ENCODE assay signal across 8 cellular contexts in genomic region chr20:62924567-62925419, GRCh38. TPM values are rescaled to one million over a fixed set of nuclear protein-coding genes. Genes with fewer than 3 reads are reported as not detected.
DNase-seq lines count a peak whose midpoint lies in the region; ATAC-seq lines count a peak whose summit lies in the region.

No MANE protein-coding gene starts in this region.

- H3K9me3 Mint-ChIP-seq in CD8-positive, alpha-beta memory T cell = no peaks in the 10 kb centered on the region
- H3K9me3 Mint-ChIP-seq in activated naive CD8-positive, alpha-beta T cell (ENCODE audit: low read depth) = no peaks in the 10 kb centered on the region
- no peaks in the 10 kb centered on the region for H3K9me3 Mint-ChIP-seq in stimulated activated memory B cell treated with anti-CD40 and anti-IgM and Interleukin-4, amounts not matched to agents 10 μg/mL and 1 μg/mL and 100 μg/mL, for 72 hours

- CTCF ChIA-PET in CD8-positive, alpha-beta memory T cell (lab: Charles Lee) = interaction anchor here (4.5 kb wide), 1 partner anchor 12 kb away, joined by 38 read pairs; the partner anchor contains the start of gene GID8

- no peaks in the 10 kb centered on the region for H3K36me3 ChIP-seq in CD8-positive, alpha-beta memory T cell (ENCODE audit: insufficient read depth, low read length)
- H3K36me3 ChIP-seq in iPS-18a (ENCODE audit: control insufficient read depth, low read depth, low read length) = no peaks in the 10 kb centered on the region

- H3K27me3 Mint-ChIP-seq in CD8-positive, alpha-beta memory T cell = peaks cover 0 to 1% of the 10 kb centered on the region in 2 donors
- no peaks in the 10 kb centered on the region for H3K27me3 Mint-ChIP-seq in activated naive CD8-positive, alpha-beta T cell
- H3K27me3 Mint-ChIP-seq in stimulated activated memory B cell treated with anti-CD40 and anti-IgM and Interleukin-4, amounts not matched to agents 10 μg/mL and 1 μg/mL and 100 μg/mL, for 72 hours = no peaks in the 10 kb centered on the region

- ATAC-seq in stimulated activated memory B cell treated with anti-CD40 and anti-IgM and Interleukin-4, amounts not matched to agents 10 μg/mL and 1 μg/mL and 100 μg/mL, for 72 hours = no peak
- ATAC-seq in GM18520 (IDR thresholded peaks at IDR 0.05; ENCODE audit: unreplicated experiment) (no peak), HG02763 (IDR thresholded peaks at IDR 0.05; ENCODE audit: unreplicated experiment) (no peak)

- H3K9ac ChIP-seq in iPS-18a (ENCODE audit: low read length) = peak overlapping the region; percentile 88

- H3K4me3 ChIP-seq in CD8-positive, alpha-beta memory T cell (ENCODE audit: low read length) = peak overlapping the region; percentile 68
- H3K4me3 ChIP-seq in iPS-18a (ENCODE audit: low read length) = peak overlapping the region; percentile 94

- H3K4me1 ChIP-seq in CD8-positive, alpha-beta memory T cell (ENCODE audit: insufficient read depth, low read length) = peaks cover 74% of the 10 kb centered on the region
- peaks cover 47% of the 10 kb centered on the region for H3K4me1 ChIP-seq in iPS-18a (ENCODE audit: control insufficient read depth, low read depth, low read length)

- POLR2A ChIA-PET in CD8-positive, alpha-beta memory T cell (lab: Charles Lee) = interaction anchor here (1.4 to 4.4 kb wide), 3 partner anchors 10 to 64 kb away, joined by 4 to 30 read pairs (median 11); partner anchors contain the start of genes GID8 and TCFL5

- peak in 3 of 5 donors; percentile 16 to 60 (median 35) for DNase-seq in CD8-positive, alpha-beta memory T cell
- DNase-seq in KBM-7 (peak; percentile 48), NCI-H2107 (lab: John Stamatoyannopoulos, UW) (no peak)

- H3K36me3 Mint-ChIP-seq in CD8-positive, alpha-beta memory T cell = peaks cover 0 to 22% (median 3%) of the 10 kb centered on the region in 3 donors
- H3K36me3 Mint-ChIP-seq in activated naive CD8-positive, alpha-beta T cell = no peaks in the 10 kb centered on the region
- no peaks in the 10 kb centered on the region for H3K36me3 Mint-ChIP-seq in stimulated activated memory B cell treated with anti-CD40 and anti-IgM and Interleukin-4, amounts not matched to agents 10 μg/mL and 1 μg/mL and 100 μg/mL, for 72 hours

- in situ Hi-C loops in KBM-7 (cut with MboI; ENCODE audit: low pct_unique_long_range_greater_than_20kb, low sequenced_read_pairs) = no loop called here

- H3K4me1 Mint-ChIP-seq in CD8-positive, alpha-beta memory T cell = peaks cover 71 to 86% (median 83%) of the 10 kb centered on the region in 3 donors
- peaks cover 75% of the 10 kb centered on the region for H3K4me1 Mint-ChIP-seq in activated naive CD8-positive, alpha-beta T cell (ENCODE audit: low read depth)
- peaks cover 78% of the 10 kb centered on the region for H3K4me1 Mint-ChIP-seq in stimulated activated memory B cell treated with anti-CD40 and anti-IgM and Interleukin-4, amounts not matched to agents 10 μg/mL and 1 μg/mL and 100 μg/mL, for 72 hours

- peak overlapping the region; percentile 93 to 99 (median 98) for H3K27ac Mint-ChIP-seq in CD8-positive, alpha-beta memory T cell
- H3K27ac Mint-ChIP-seq in activated naive CD8-positive, alpha-beta T cell = peak overlapping the region; percentile 84
- H3K27ac Mint-ChIP-seq in stimulated activated memory B cell treated with anti-CD40 and anti-IgM and Interleukin-4, amounts not matched to agents 10 μg/mL and 1 μg/mL and 100 μg/mL, for 72 hours = peak overlapping the region; percentile 95

- H3K4me3 Mint-ChIP-seq in CD8-positive, alpha-beta memory T cell = peak overlapping the region; percentile 90 to 98 (median 94)
- peak overlapping the region; percentile 94 for H3K4me3 Mint-ChIP-seq in activated naive CD8-positive, alpha-beta T cell
- H3K4me3 Mint-ChIP-seq in stimulated activated memory B cell treated with anti-CD40 and anti-IgM and Interleukin-4, amounts not matched to agents 10 μg/mL and 1 μg/mL and 100 μg/mL, for 72 hours = peak overlapping the region; percentile 91

- peak overlapping the region; percentile 84 for H3K27ac ChIP-seq in CD8-positive, alpha-beta memory T cell (ENCODE audit: low read depth, low read length)
- no peak overlapping the region for H3K27ac ChIP-seq in iPS-18a (ENCODE audit: low read length)

- no peaks in the 10 kb centered on the region for H3K27me3 ChIP-seq in CD8-positive, alpha-beta memory T cell (ENCODE audit: insufficient read depth, low read length, poor library complexity, severe bottlenecking)
- no peaks in the 10 kb centered on the region for H3K27me3 ChIP-seq in iPS-18a (ENCODE audit: control insufficient read depth, insufficient read depth, low read length)

- H3K9me3 ChIP-seq in CD8-positive, alpha-beta memory T cell (ENCODE audit: low read length) = no peaks in the 10 kb centered on the region
- H3K9me3 ChIP-seq in iPS-18a (ENCODE audit: control insufficient read depth, low read depth, low read length) = no peaks in the 10 kb centered on the region

RNA-seq across cellular contexts. Expression of gene DIDO1, which starts 1.5 kb away (rescaled TPM):
- total RNA-seq in CD8-positive, alpha-beta memory T cell = 10 to 100 TPM; 55.3 to 57.3 TPM
- polyA plus RNA-seq in CD8-positive, alpha-beta memory T cell = 39.0 TPM

RNA-seq across cellular contexts. Expression of gene GID8, which starts 13.2 kb away (rescaled TPM):
- 10 to 100 TPM; 44.9 to 45.5 TPM for total RNA-seq in CD8-positive, alpha-beta memory T cell
- 19.0 TPM for polyA plus RNA-seq in CD8-positive, alpha-beta memory T cell

RNA-seq across cellular contexts. Expression of gene SLC17A9, which starts 27.7 kb away (rescaled TPM):
- total RNA-seq in CD8-positive, alpha-beta memory T cell = 10 to 100 TPM; 26.4 to 26.8 TPM
- polyA plus RNA-seq in CD8-positive, alpha-beta memory T cell = 1.0 TPM
